Comparison of ENCODE assay signal across 8 cellular contexts in the genomic region with DNA sequence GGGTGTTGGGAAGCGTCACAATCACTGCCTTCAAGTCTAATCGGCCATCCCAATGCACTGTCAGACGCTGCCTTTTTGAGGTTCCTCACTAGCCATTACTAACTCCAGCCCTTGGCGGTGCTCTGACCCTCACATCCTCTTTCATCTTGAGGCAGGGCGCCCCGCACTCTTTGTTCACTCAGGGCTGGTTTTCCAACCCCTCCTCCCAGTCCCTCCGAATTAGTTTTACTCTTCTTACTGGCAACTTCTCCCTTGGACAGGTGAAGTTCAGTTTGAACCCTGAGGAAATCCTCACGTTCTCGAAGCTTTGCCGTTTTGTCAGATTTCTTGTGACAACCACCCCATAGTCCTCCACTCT. TPM values are rescaled to one million over a fixed set of nuclear protein-coding genes. Genes with fewer than 3 reads are reported as not detected.
A peak's percentile ranks its signal among the peaks of the same experiment; 100 is the strongest.
DNase-seq lines count a peak whose midpoint lies in the region; ATAC-seq and TF ChIP-seq lines count a peak whose summit lies in the region.

No MANE protein-coding gene starts in this region.

- H3K9ac ChIP-seq in liver (ENCODE audit: low read depth in 1 of 2, low read length in 2 of 2) = peak overlapping the region; percentile 51 to 63

- peaks cover 2% of the 10 kb centered on the region for H3K27me3 Mint-ChIP-seq in Caco-2 (ENCODE audit: insufficient read depth, unreplicated experiment)
- H3K27me3 Mint-ChIP-seq in activated naive CD8-positive, alpha-beta T cell treated with anti-CD3 and anti-CD28 coated beads for 36 hours = peaks cover 14% of the 10 kb centered on the region

- intact Hi-C loops in Caco-2 (cut with micrococcal nuclease; ENCODE audit: unreplicated experiment) = loop anchor here (1.0 to 10.0 kb wide), 9 partner anchors 10 to 374 kb away; a partner anchor contains a TSS

- POLR2A ChIA-PET in Caco-2 (lab: Charles Lee) = interaction anchor here (0.6 to 3.5 kb wide), 14 partner anchors 8 to 527 kb away, joined by 3 to 27 read pairs (median 4); a partner anchor contains a TSS

- H3K27me3 ChIP-seq in Caco-2 (replicated peaks; ENCODE audit: control insufficient read depth, insufficient read depth, low read length) (no peaks in the 10 kb centered on the region), liver (ENCODE audit: control insufficient read depth in 4 of 4, insufficient read depth in 4 of 4, low read length in 3 of 4) (no peaks in the 10 kb centered on the region)

- DNase-seq in Caco-2 (no peak), anterior cingulate cortex (lab: John Stamatoyannopoulos, UW) (no peak), superior temporal gyrus (ENCODE audit: extremely low spot score) (no peak), HuH-7.5 (ENCODE audit: low spot score) (no peak)
- DNase-seq in activated naive CD8-positive, alpha-beta T cell treated with anti-CD3 and anti-CD28 coated beads for 36 hours = no peak

- H3K4me3 ChIP-seq in Caco-2 (ENCODE audit: low read depth, low read length) (peak overlapping the region; percentile 56), liver (ENCODE audit: low read depth in 1 of 3, low read length in 3 of 3) (peak overlapping the region; percentile 45 to 80 (median 74)), urinary bladder (ENCODE audit: low read depth, low read length) (peak overlapping the region; percentile 42)

- H3K9me3 ChIP-seq in Caco-2 = no peaks in the 10 kb centered on the region
- H3K9me3 ChIP-seq in liver (ENCODE audit: control insufficient read depth in 4 of 4, low read length in 3 of 4) = no peaks in the 10 kb centered on the region

- peak; percentile 1 for ATAC-seq in HG02798 (IDR thresholded peaks at IDR 0.05; ENCODE audit: poor library complexity, unreplicated experiment)

- peaks cover 18% of the 10 kb centered on the region for H3K4me1 ChIP-seq in Caco-2
- peaks cover 34 to 58% (median 48%) of the 10 kb centered on the region in 4 donors for H3K4me1 ChIP-seq in liver (ENCODE audit: control insufficient read depth in 4 of 4, insufficient read depth in 4 of 4, low read length in 3 of 4)
- H3K4me1 ChIP-seq in urinary bladder (ENCODE audit: insufficient read depth) = no peaks in the 10 kb centered on the region

- peak overlapping the region; percentile 100 for H3K27ac Mint-ChIP-seq in Caco-2 (ENCODE audit: unreplicated experiment)
- peak overlapping the region; percentile 100 for H3K27ac Mint-ChIP-seq in activated naive CD8-positive, alpha-beta T cell treated with anti-CD3 and anti-CD28 coated beads for 36 hours

- H3K27ac ChIP-seq in liver (ENCODE audit: low read depth in 1 of 2, low read length in 2 of 2) (peak overlapping the region; percentile 71 to 89), urinary bladder (ENCODE audit: low read depth) (peak overlapping the region; percentile 66)

- TF ChIP-seq RAD21 in liver (IDR thresholded peaks at IDR 0.05) = no peak

- H3K36me3 Mint-ChIP-seq in Caco-2 (ENCODE audit: insufficient read depth, unreplicated experiment) = peaks cover 38% of the 10 kb centered on the region
- peaks cover 51% of the 10 kb centered on the region for H3K36me3 Mint-ChIP-seq in activated naive CD8-positive, alpha-beta T cell treated with anti-CD3 and anti-CD28 coated beads for 36 hours

- H3K9me3 Mint-ChIP-seq in Caco-2 (ENCODE audit: unreplicated experiment) = no peaks in the 10 kb centered on the region
- H3K9me3 Mint-ChIP-seq in activated naive CD8-positive, alpha-beta T cell treated with anti-CD3 and anti-CD28 coated beads for 36 hours = no peaks in the 10 kb centered on the region

- TF ChIP-seq CTCF in Caco-2 (IDR thresholded peaks at IDR 0.05; ENCODE audit: insufficient read depth in 1 of 2, low read depth in 1 of 2, low read length in 1 of 2, severe bottlenecking in 1 of 2, unreplicated experiment in 1 of 2) (no peak), liver (IDR thresholded peaks at IDR 0.05; ENCODE audit: low read depth, low read length, missing input control) (no peak)

- CTCF ChIA-PET in Caco-2 (lab: Charles Lee) = interaction anchor here (0.6 to 3.3 kb wide), 12 partner anchors 9 to 190 kb away, joined by 3 to 99 read pairs (median 7); a partner anchor contains a TSS

- 0 out of 2 replicates have a peak, but pooled peaks cover 1% of the 10 kb centered on the region for H3K36me3 ChIP-seq in Caco-2 (ENCODE audit: control insufficient read depth, insufficient read depth, low read length)
- H3K36me3 ChIP-seq in liver (ENCODE audit: control insufficient read depth in 4 of 4, insufficient read depth in 3 of 4, low read depth in 1 of 4, low read length in 3 of 4) = peaks cover 0 to 2% (median 1%) of the 10 kb centered on the region in 4 donors
- no peaks in the 10 kb centered on the region for H3K36me3 ChIP-seq in urinary bladder (ENCODE audit: insufficient read depth)

- H3K4me1 Mint-ChIP-seq in Caco-2 (ENCODE audit: low read depth, unreplicated experiment) = peaks cover 15% of the 10 kb centered on the region
- peaks cover 39% of the 10 kb centered on the region for H3K4me1 Mint-ChIP-seq in activated naive CD8-positive, alpha-beta T cell treated with anti-CD3 and anti-CD28 coated beads for 36 hours

- no TSS peak for BruUV-seq in Caco-2 (replicated peaks; lab: Mats Ljungman, UMichigan)

- 5% methylated on average over 10 of the region's 10 CpGs for WGBS in liver
- 5% methylated on average over 10 of the region's 10 CpGs for WGBS in urinary bladder

- H3K4me3 Mint-ChIP-seq in Caco-2 (ENCODE audit: unreplicated experiment) = peak overlapping the region; percentile 97
- peak overlapping the region; percentile 92 for H3K4me3 Mint-ChIP-seq in activated naive CD8-positive, alpha-beta T cell treated with anti-CD3 and anti-CD28 coated beads for 36 hours

TF ChIP-seq in liver, 16 proteins besides CTCF, POLR2A, EP300 and RAD21 (continues in another document):
- TF ChIP-seq HNF4G (IDR thresholded peaks at IDR 0.05) (no peak), FOXA1 (IDR thresholded peaks at IDR 0.05) (no peak), GABPA (IDR thresholded peaks at IDR 0.05 in 1 of 2, conservative IDR thresholded peaks at IDR 0.05 in 1 of 2) (no peak), RXRA (IDR thresholded peaks at IDR 0.05) (no peak), YY1 (IDR thresholded peaks at IDR 0.05) (no peak)
- TF ChIP-seq, protein P1, sequence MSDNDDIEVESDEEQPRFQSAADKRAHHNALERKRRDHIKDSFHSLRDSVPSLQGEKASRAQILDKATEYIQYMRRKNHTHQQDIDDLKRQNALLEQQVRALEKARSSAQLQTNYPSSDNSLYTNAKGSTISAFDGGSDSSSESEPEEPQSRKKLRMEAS (IDR thresholded peaks at IDR 0.05) = no peak
- TF ChIP-seq, protein P2, sequence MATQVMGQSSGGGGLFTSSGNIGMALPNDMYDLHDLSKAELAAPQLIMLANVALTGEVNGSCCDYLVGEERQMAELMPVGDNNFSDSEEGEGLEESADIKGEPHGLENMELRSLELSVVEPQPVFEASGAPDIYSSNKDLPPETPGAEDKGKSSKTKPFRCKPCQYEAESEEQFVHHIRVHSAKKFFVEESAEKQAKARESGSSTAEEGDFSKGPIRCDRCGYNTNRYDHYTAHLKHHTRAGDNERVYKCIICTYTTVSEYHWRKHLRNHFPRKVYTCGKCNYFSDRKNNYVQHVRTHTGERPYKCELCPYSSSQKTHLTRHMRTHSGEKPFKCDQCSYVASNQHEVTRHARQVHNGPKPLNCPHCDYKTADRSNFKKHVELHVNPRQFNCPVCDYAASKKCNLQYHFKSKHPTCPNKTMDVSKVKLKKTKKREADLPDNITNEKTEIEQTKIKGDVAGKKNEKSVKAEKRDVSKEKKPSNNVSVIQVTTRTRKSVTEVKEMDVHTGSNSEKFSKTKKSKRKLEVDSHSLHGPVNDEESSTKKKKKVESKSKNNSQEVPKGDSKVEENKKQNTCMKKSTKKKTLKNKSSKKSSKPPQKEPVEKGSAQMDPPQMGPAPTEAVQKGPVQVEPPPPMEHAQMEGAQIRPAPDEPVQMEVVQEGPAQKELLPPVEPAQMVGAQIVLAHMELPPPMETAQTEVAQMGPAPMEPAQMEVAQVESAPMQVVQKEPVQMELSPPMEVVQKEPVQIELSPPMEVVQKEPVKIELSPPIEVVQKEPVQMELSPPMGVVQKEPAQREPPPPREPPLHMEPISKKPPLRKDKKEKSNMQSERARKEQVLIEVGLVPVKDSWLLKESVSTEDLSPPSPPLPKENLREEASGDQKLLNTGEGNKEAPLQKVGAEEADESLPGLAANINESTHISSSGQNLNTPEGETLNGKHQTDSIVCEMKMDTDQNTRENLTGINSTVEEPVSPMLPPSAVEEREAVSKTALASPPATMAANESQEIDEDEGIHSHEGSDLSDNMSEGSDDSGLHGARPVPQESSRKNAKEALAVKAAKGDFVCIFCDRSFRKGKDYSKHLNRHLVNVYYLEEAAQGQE (IDR thresholded peaks at IDR 0.05) = no peak
- TF ChIP-seq, protein P3, sequence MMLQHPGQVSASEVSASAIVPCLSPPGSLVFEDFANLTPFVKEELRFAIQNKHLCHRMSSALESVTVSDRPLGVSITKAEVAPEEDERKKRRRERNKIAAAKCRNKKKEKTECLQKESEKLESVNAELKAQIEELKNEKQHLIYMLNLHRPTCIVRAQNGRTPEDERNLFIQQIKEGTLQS (IDR thresholded peaks at IDR 0.05) = no peak

RNA-seq across cellular contexts. Expression of a gene that starts 0.6 kb away (rescaled TPM):
- total RNA-seq in Caco-2 (2022) = 3.5 and 4.4 TPM in 2 replicates
- 1 to 10 TPM; 6.9 to 7.2 TPM for total RNA-seq in activated naive CD8-positive, alpha-beta T cell treated with anti-CD3 and anti-CD28 coated beads for 36 hours
- 1 to 10 TPM; 2.0 to 5.2 TPM for total RNA-seq in liver
- polyA plus RNA-seq in liver = 1 to 10 TPM; 1.3 to 1.8 TPM
- total RNA-seq in urinary bladder = 4.6 TPM
- polyA plus RNA-seq in urinary bladder = 4.9 TPM

RNA-seq across cellular contexts. Expression of a gene that starts 2.2 kb away (rescaled TPM):
- total RNA-seq in Caco-2 (2022) (3,009 and 3,051 TPM in 2 replicates), liver (1,000 to 10,000 TPM in 1 of 2 donors, 100 to 1,000 TPM in 1; 979 to 1,323 TPM), urinary bladder (2,071 TPM)
- total RNA-seq in activated naive CD8-positive, alpha-beta T cell treated with anti-CD3 and anti-CD28 coated beads for 36 hours = 1,000 to 10,000 TPM; 5,444 to 5,630 TPM
- polyA plus RNA-seq in liver (1,000 to 10,000 TPM; 1,640 to 2,155 TPM), urinary bladder (5,547 TPM)

RNA-seq across cellular contexts. Expression of a gene that starts 9.4 kb away (rescaled TPM):
- 70.4 and 79.0 TPM in 2 replicates for total RNA-seq in Caco-2 (2022)
- 100 to 1,000 TPM; 153 to 155 TPM for total RNA-seq in activated naive CD8-positive, alpha-beta T cell treated with anti-CD3 and anti-CD28 coated beads for 36 hours
- 10 to 100 TPM; 59.5 to 93.5 TPM for total RNA-seq in liver
- 10 to 100 TPM; 41.0 to 58.1 TPM for polyA plus RNA-seq in liver
- total RNA-seq in urinary bladder = 85.1 TPM
- polyA plus RNA-seq in urinary bladder = 116 TPM

RNA-seq across cellular contexts. Expression of a gene that starts 14.3 kb away (rescaled TPM):
- total RNA-seq in Caco-2 (2022) = 178 and 190 TPM in 2 replicates
- 100 to 1,000 TPM; 552 to 588 TPM for total RNA-seq in activated naive CD8-positive, alpha-beta T cell treated with anti-CD3 and anti-CD28 coated beads for 36 hours
- total RNA-seq in liver = 100 to 1,000 TPM in 1 of 2 donors, 10 to 100 TPM in 1; 74.3 to 148 TPM
- polyA plus RNA-seq in liver = 10 to 100 TPM; 56.8 to 62.9 TPM
- 64.6 TPM for total RNA-seq in urinary bladder
- polyA plus RNA-seq in urinary bladder = 121 TPM

RNA-seq across cellular contexts. Expression of a gene that starts 33.7 kb away (rescaled TPM):
- total RNA-seq in Caco-2 (2022) (40.5 and 44.8 TPM in 2 replicates), liver (10 to 100 TPM in 1 of 2 donors, 1 to 10 TPM in 1; 3.7 to 14.2 TPM), urinary bladder (65.3 TPM)
- total RNA-seq in activated naive CD8-positive, alpha-beta T cell treated with anti-CD3 and anti-CD28 coated beads for 36 hours = 10 to 100 TPM; 67.9 to 76.2 TPM
- polyA plus RNA-seq in liver (10 to 100 TPM; 11.2 to 13.9 TPM), urinary bladder (32.4 TPM)
